35 cellular contexts compared by ENCODE assay signal in the genomic region with DNA sequence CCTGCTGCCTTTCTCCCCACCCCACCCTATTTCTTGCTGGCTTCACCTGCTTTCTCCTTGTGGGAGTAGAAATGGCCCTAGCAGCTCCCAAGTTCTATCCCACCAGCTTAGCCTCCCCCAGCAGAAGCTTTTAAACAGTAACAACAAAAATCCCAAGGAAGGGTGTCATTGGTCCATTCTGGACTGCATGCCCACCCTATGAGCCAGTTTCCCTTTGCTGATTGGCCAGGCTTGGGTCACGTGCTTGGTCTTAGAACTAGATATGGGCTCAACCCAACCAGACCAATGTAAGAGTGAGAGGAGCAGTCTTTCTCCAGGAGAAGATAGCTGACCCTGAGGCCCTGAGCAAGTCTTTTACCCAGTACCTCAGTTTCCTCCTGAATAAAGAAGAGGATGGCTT. TPM values are rescaled to one million over a fixed set of nuclear protein-coding genes. Genes with fewer than 3 reads are reported as not detected.
DNase-seq lines count a peak whose midpoint lies in the region; ATAC-seq and TF ChIP-seq lines count a peak whose summit lies in the region.
"Had no signal": no experiment of that assay in that cellular context is flagged by ENCODE, and none has a peak within 500 bp of the region (broad histone marks: within the 10 kb centered on the region; RNA-seq: fewer than 3 reads in every experiment).

No MANE protein-coding gene starts in this region.

- no peak overlapping the region for H3K4me3 ChIP-seq in HEK293 (ENCODE audit: low read depth, low read length)
- H3K4me3 ChIP-seq: cardiac muscle cell, gastrocnemius medialis, GM23338, prostate gland, sigmoid colon, thoracic aorta had no signal

- peaks cover 32 to 42% of the 10 kb centered on the region in 2 donors for H3K4me1 Mint-ChIP-seq in natural killer cell
- peaks cover 34 to 36% of the 10 kb centered on the region in 2 donors for H3K4me1 Mint-ChIP-seq in natural killer cell treated with Interleukin-12 subunit alpha and Interleukin-12 subunit beta and Interleukin-15 and Interleukin-18, amount 100 ng/mL, for 72 hours (ENCODE audit: low read depth in 2 of 2)
- peaks cover 39% of the 10 kb centered on the region for H3K4me1 Mint-ChIP-seq in brain
- H3K4me1 Mint-ChIP-seq in stimulated activated effector memory CD8-positive, alpha-beta T cell treated with anti-CD3 and anti-CD28 coated beads, Interleukin-12 subunit alpha, Interleukin-12 subunit beta, amount 100 ng/mL, for 72 hours = peaks cover 42% of the 10 kb centered on the region
- H3K4me1 Mint-ChIP-seq in MCF 10A (ENCODE audit: insufficient read depth, unreplicated experiment) = peaks cover 19% of the 10 kb centered on the region

- H3K27ac Mint-ChIP-seq in natural killer cell (peak overlapping the region in 1 of 2 donors; percentile 93), brain (peak overlapping the region in 4 of 5 experiments; percentile 24 to 100 (median 68)), MCF 10A (ENCODE audit: low read depth, unreplicated experiment) (no peak overlapping the region)
- no peak overlapping the region for H3K27ac Mint-ChIP-seq in natural killer cell treated with Interleukin-12 subunit alpha and Interleukin-12 subunit beta and Interleukin-15 and Interleukin-18, amount 100 ng/mL, for 72 hours
- peak overlapping the region; percentile 98 for H3K27ac Mint-ChIP-seq in stimulated activated effector memory CD8-positive, alpha-beta T cell treated with anti-CD3 and anti-CD28 coated beads, Interleukin-12 subunit alpha, Interleukin-12 subunit beta, amount 100 ng/mL, for 72 hours
- H3K27ac Mint-ChIP-seq: dendritic cell treated with granulocyte-macrophage colony-stimulating factor and Interleukin-4, amounts not matched to agents 40 ng/mL and 50 ng/mL, for 4 days; GM23338 had no signal

- no peaks in the 10 kb centered on the region for H3K27me3 Mint-ChIP-seq in natural killer cell (ENCODE audit: low read depth in 2 of 2)
- H3K27me3 Mint-ChIP-seq in natural killer cell treated with Interleukin-12 subunit alpha and Interleukin-12 subunit beta and Interleukin-15 and Interleukin-18, amount 100 ng/mL, for 72 hours = peaks cover 0 to under 1% of the 10 kb centered on the region in 2 donors
- H3K27me3 Mint-ChIP-seq in brain = no peaks in the 10 kb centered on the region
- H3K27me3 Mint-ChIP-seq in MCF 10A (ENCODE audit: insufficient read depth, unreplicated experiment) = no peaks in the 10 kb centered on the region

- ATAC-seq in natural killer cell (no peak), HG02763 (IDR thresholded peaks at IDR 0.05; ENCODE audit: unreplicated experiment) (no peak), GM21723 (IDR thresholded peaks at IDR 0.05; ENCODE audit: unreplicated experiment) (no peak)
- no peak for ATAC-seq in natural killer cell treated with Interleukin-12 subunit alpha and Interleukin-12 subunit beta and Interleukin-15 and Interleukin-18, amount 100 ng/mL, for 72 hours
- ATAC-seq in stimulated activated effector memory CD8-positive, alpha-beta T cell treated with anti-CD3 and anti-CD28 coated beads, Interleukin-12 subunit alpha, Interleukin-12 subunit beta, amount 100 ng/mL, for 72 hours = no peak
- ATAC-seq: activated T-cell treated with anti-CD3 and anti-CD28 coated beads, Interleukin-2, amount 50 U/mL, for 4 hours; gastrocnemius medialis; GM23338; HepG2 had no signal

- no TSS peak for BruUV-seq in MCF 10A (replicated peaks; lab: Mats Ljungman, UMichigan)

- intact Hi-C loops in natural killer cell (cut with micrococcal nuclease) (no loop called here), MCF 10A (cut with micrococcal nuclease) (loop anchor here (5.0 kb wide), 1 partner anchor 221 kb away; no protein-coding TSS in a partner anchor)

- H3K36me3 ChIP-seq in HEK293 (ENCODE audit: control insufficient read depth in 2 of 2, insufficient read depth in 1 of 2, low read length in 2 of 2) = peaks cover 0 to 26% of the 10 kb centered on the region in 2 experiments; a peak in 1 of 3 replicates
- H3K36me3 ChIP-seq: gastrocnemius medialis, prostate gland, sigmoid colon, thoracic aorta had no signal

- DNase-seq in natural killer cell (no peak), MCF 10A (ENCODE audit: unreplicated experiment) (no peak)
- DNase-seq in natural killer cell treated with Interleukin-12 subunit alpha and Interleukin-12 subunit beta and Interleukin-15 and Interleukin-18, amount 100 ng/mL, for 72 hours (ENCODE audit: low spot score) = no peak
- DNase-seq in stimulated activated effector memory CD8-positive, alpha-beta T cell treated with anti-CD3 and anti-CD28 coated beads, Interleukin-12 subunit alpha, Interleukin-12 subunit beta, amount 100 ng/mL, for 72 hours (ENCODE audit: low spot score in 2 of 2) = no peak
- DNase-seq: activated CD4-positive, alpha-beta T cell treated with anti-CD3 and anti-CD28 coated beads for 48 hours; activated naive CD4-positive, alpha-beta T cell; activated T-cell treated with anti-CD3 and anti-CD28 coated beads, Interleukin-2, amount 50 U/mL, for 4 hours; aorta; EL; gastrocnemius medialis; hippocampal formation; NCI-H1417; NCI-H2029 treated with DMSO at 0.1 percent for 48 hours; NCI-H226; NCI-H69; sigmoid colon; SK-N-SH; stimulated activated CD4-positive, alpha-beta T cell treated with anti-CD3 and anti-CD28 coated beads, Interleukin-4, amount 100 ng/mL, for 4 hours; stimulated activated naive CD4-positive, alpha-beta T cell; T-helper 9 cell had no signal

- H3K36me3 Mint-ChIP-seq in natural killer cell (no peaks in the 10 kb centered on the region), brain (peaks cover 15% of the 10 kb centered on the region), MCF 10A (ENCODE audit: insufficient read depth, unreplicated experiment) (peaks cover 13% of the 10 kb centered on the region)
- no peaks in the 10 kb centered on the region for H3K36me3 Mint-ChIP-seq in natural killer cell treated with Interleukin-12 subunit alpha and Interleukin-12 subunit beta and Interleukin-15 and Interleukin-18, amount 100 ng/mL, for 72 hours
- H3K36me3 Mint-ChIP-seq in stimulated activated effector memory CD8-positive, alpha-beta T cell treated with anti-CD3 and anti-CD28 coated beads, Interleukin-12 subunit alpha, Interleukin-12 subunit beta, amount 100 ng/mL, for 72 hours = peaks cover 71% of the 10 kb centered on the region

- CTCF ChIA-PET in HEK293 (lab: Yijun Ruan, JAX) (interaction anchor here (0.7 to 7.6 kb wide), 6 partner anchors 15 to 330 kb away, joined by 3 to 71 read pairs (median 4); no protein-coding TSS in a partner anchor), MCF 10A (lab: Yijun Ruan, JAX) (interaction anchor here (0.7 to 8.4 kb wide), 6 partner anchors 17 to 329 kb away, joined by 3 to 83 read pairs (median 5); no protein-coding TSS in a partner anchor)

- H3K9me3 ChIP-seq in HEK293 (ENCODE audit: control insufficient read depth, insufficient read depth, low read depth, low read length) = no peaks in the 10 kb centered on the region
- H3K9me3 ChIP-seq: BLaER1 treated with 17β-estradiol and CSF1 and Interleukin-3, amounts not matched to agents 10 nM and 100 nM; gastrocnemius medialis; prostate gland; sigmoid colon; SK-N-SH; thoracic aorta had no signal

- POLR2A ChIA-PET in HEK293 (lab: Yijun Ruan, JAX) (interaction anchor here (0.7 kb wide), 1 partner anchor 32 kb away, joined by 3 read pairs; no protein-coding TSS in a partner anchor), MCF 10A (lab: Yijun Ruan, JAX) (interaction anchor here (1.5 to 14.3 kb wide), 2 partner anchors 10 to 33 kb away, joined by 4 to 532 read pairs; partner anchors contain the start of genes RNF215 and SEC14L2)

- no peak for TF ChIP-seq CTCF in natural killer cell (IDR thresholded peaks at IDR 0.05)
- no peak for TF ChIP-seq CTCF in HEK293 (tag by site-specific recombination; IDR thresholded peaks at IDR 0.05)
- no peak for TF ChIP-seq CTCF in brain (conservative IDR thresholded peaks at IDR 0.05)
- TF ChIP-seq CTCF in MCF 10A (IDR thresholded peaks at IDR 0.05; ENCODE audit: unreplicated experiment) = no peak

- no peak overlapping the region for H3K27ac ChIP-seq in HEK293 (ENCODE audit: extremely low read depth, low read depth, low read length)
- H3K27ac ChIP-seq: BLaER1 treated with 17β-estradiol and CSF1 and Interleukin-3, amounts not matched to agents 10 nM and 100 nM; cardiac muscle cell; sigmoid colon; thoracic aorta; VCaP had no signal

- H3K4me1 ChIP-seq in HEK293 (ENCODE audit: control insufficient read depth, insufficient read depth, low read length) = peaks cover 8% of the 10 kb centered on the region

- H3K9me3 Mint-ChIP-seq in natural killer cell (no peaks in the 10 kb centered on the region), brain (peaks cover 0 to 5% (median 0%) of the 10 kb centered on the region in 5 experiments), MCF 10A (ENCODE audit: unreplicated experiment) (no peaks in the 10 kb centered on the region)
- no peaks in the 10 kb centered on the region for H3K9me3 Mint-ChIP-seq in natural killer cell treated with Interleukin-12 subunit alpha and Interleukin-12 subunit beta and Interleukin-15 and Interleukin-18, amount 100 ng/mL, for 72 hours
- no peaks in the 10 kb centered on the region for H3K9me3 Mint-ChIP-seq in stimulated activated effector memory CD8-positive, alpha-beta T cell treated with anti-CD3 and anti-CD28 coated beads, Interleukin-12 subunit alpha, Interleukin-12 subunit beta, amount 100 ng/mL, for 72 hours
- H3K9me3 Mint-ChIP-seq: activated T-cell treated with anti-CD3 and anti-CD28 coated beads, Interleukin-2, amount 50 U/mL, for 4 hours; dendritic cell treated with granulocyte-macrophage colony-stimulating factor and Interleukin-4, amounts not matched to agents 40 ng/mL and 50 ng/mL, for 4 days; GM23338 had no signal

- peak overlapping the region; percentile 13 for H3K4me3 Mint-ChIP-seq in natural killer cell
- H3K4me3 Mint-ChIP-seq in natural killer cell treated with Interleukin-12 subunit alpha and Interleukin-12 subunit beta and Interleukin-15 and Interleukin-18, amount 100 ng/mL, for 72 hours = no peak overlapping the region
- peak overlapping the region in 4 of 5 experiments; percentile 36 to 81 (median 55) for H3K4me3 Mint-ChIP-seq in brain
- peak overlapping the region; percentile 91 for H3K4me3 Mint-ChIP-seq in stimulated activated effector memory CD8-positive, alpha-beta T cell treated with anti-CD3 and anti-CD28 coated beads, Interleukin-12 subunit alpha, Interleukin-12 subunit beta, amount 100 ng/mL, for 72 hours
- no peak overlapping the region for H3K4me3 Mint-ChIP-seq in MCF 10A (ENCODE audit: unreplicated experiment)

RNA-seq across cellular contexts. Expression of gene MTFP1, which starts 2.3 kb away (rescaled TPM):
- 10 to 100 TPM; 15.7 to 17.5 (median 17.2) TPM for total RNA-seq in natural killer cell
- 10 to 100 TPM; 58.7 to 67.4 TPM for total RNA-seq in natural killer cell treated with Interleukin-12 subunit alpha and Interleukin-12 subunit beta and Interleukin-15 and Interleukin-18, amount 100 ng/mL, for 72 hours
- 10.5 TPM for polyA plus RNA-seq in brain (ENCODE audit: insufficient read depth, low read depth, low replicate concordance)
- total RNA-seq in MCF 10A (2022) = 23.2 and 31.6 TPM in 2 replicates

RNA-seq across cellular contexts. Expression of gene SEC14L2, which starts 31.1 kb away (rescaled TPM):
- total RNA-seq in natural killer cell = 1 to 10 TPM in 2 of 3 donors, under 1 TPM in 1; 0.71 to 6.6 (median 2.7) TPM
- 1 to 10 TPM in 1 of 2 donors, under 1 TPM in 1; 0.40 to 1.3 TPM for total RNA-seq in natural killer cell treated with Interleukin-12 subunit alpha and Interleukin-12 subunit beta and Interleukin-15 and Interleukin-18, amount 100 ng/mL, for 72 hours
- 25.3 TPM for polyA plus RNA-seq in brain (ENCODE audit: insufficient read depth, low read depth, low replicate concordance)
- total RNA-seq in MCF 10A (2022) = 20.0 and 29.1 TPM in 2 replicates

RNA-seq across cellular contexts. Expression of gene RNF215, which starts 40.7 kb away (rescaled TPM):
- total RNA-seq in natural killer cell (1 to 10 TPM; 7.5 to 9.8 (median 9.5) TPM), MCF 10A (2022) (18.4 and 19.6 TPM in 2 replicates)
- total RNA-seq in natural killer cell treated with Interleukin-12 subunit alpha and Interleukin-12 subunit beta and Interleukin-15 and Interleukin-18, amount 100 ng/mL, for 72 hours = 1 to 10 TPM; 5.2 to 7.4 TPM
- polyA plus RNA-seq in brain (ENCODE audit: insufficient read depth, low read depth, low replicate concordance) = 8.0 TPM

RNA-seq across cellular contexts. Expression of gene SEC14L3, which starts 43.9 kb away (rescaled TPM):
- total RNA-seq in natural killer cell (not detected), MCF 10A (2022) (not detected in 2 replicates)
- total RNA-seq in natural killer cell treated with Interleukin-12 subunit alpha and Interleukin-12 subunit beta and Interleukin-15 and Interleukin-18, amount 100 ng/mL, for 72 hours = not detected
- not detected for polyA plus RNA-seq in brain (ENCODE audit: insufficient read depth, low read depth, low replicate concordance)
- total RNA-seq: activated T-cell treated with anti-CD3 and anti-CD28 coated beads, Interleukin-2, amount 50 U/mL, for 4 hours; aorta; cardiac muscle cell; gastrocnemius medialis; GM23338; HepG2; M059J; prostate gland; RPMI7951; sigmoid colon; thoracic aorta had no signal
- polyA plus RNA-seq: AG04450, aorta, cardiac muscle cell, GM23338, HepG2, SK-N-SH had no signal

Comparison
In these comparisons a context has a peak if more than half of its experiments do, and no peak if none do; other contexts are left out.
1. H3K4me3 Mint-ChIP-seq: peak in natural killer cell (single experiment), brain (4 of 5) and stimulated activated effector memory CD8-positive, alpha-beta T cell treated with anti-CD3 and anti-CD28 coated beads, Interleukin-12 subunit alpha, Interleukin-12 subunit beta, amount 100 ng/mL, for 72 hours (single experiment); none in natural killer cell treated with Interleukin-12 subunit alpha and Interleukin-12 subunit beta and Interleukin-15 and Interleukin-18, amount 100 ng/mL, for 72 hours (single experiment) and MCF 10A (single experiment).
2. H3K27ac Mint-ChIP-seq: peak in brain (4 of 5) and stimulated activated effector memory CD8-positive, alpha-beta T cell treated with anti-CD3 and anti-CD28 coated beads, Interleukin-12 subunit alpha, Interleukin-12 subunit beta, amount 100 ng/mL, for 72 hours (single experiment); none in natural killer cell treated with Interleukin-12 subunit alpha and Interleukin-12 subunit beta and Interleukin-15 and Interleukin-18, amount 100 ng/mL, for 72 hours (0 of 2) and MCF 10A (single experiment).